ENCODE assay signal across 1 cellular context in genomic region chr12:31835276-31835882, GRCh38.
A peak's percentile ranks its signal among the peaks of the same experiment; 100 is the strongest.
TF ChIP-seq lines count a peak whose summit lies in the region.

No MANE protein-coding gene starts in this region.

TF ChIP-seq in HepG2, 621 proteins besides CTCF, POLR2A, EP300 and RAD21 (continued from another document and continues in another):
- no peak for TF ChIP-seq ZNF367 (CRISPR knock-in tag; IDR thresholded peaks at IDR 0.05; ENCODE audit: borderline replicate concordance)
- no peak for TF ChIP-seq PREB (CRISPR knock-in tag; IDR thresholded peaks at IDR 0.05)
- TF ChIP-seq ZNF839 (CRISPR knock-in tag; IDR thresholded peaks at IDR 0.05; ENCODE audit: borderline replicate concordance) = no peak
- TF ChIP-seq SIN3B (IDR thresholded peaks at IDR 0.05; ENCODE audit: low read length) = no peak
- TF ChIP-seq ZNF10 (CRISPR knock-in tag; IDR thresholded peaks at IDR 0.05; ENCODE audit: borderline replicate concordance, low read depth) = no peak
- no peak for TF ChIP-seq NR2F2 (IDR thresholded peaks at IDR 0.05; ENCODE audit: borderline replicate concordance, low read depth)
- TF ChIP-seq EZH2 (conservative IDR thresholded peaks at IDR 0.05; ENCODE audit: low read depth, low read length) = no peak
- TF ChIP-seq TMF1 (CRISPR knock-in tag; IDR thresholded peaks at IDR 0.05; ENCODE audit: low read depth) = no peak
- TF ChIP-seq HMGXB4 (CRISPR knock-in tag; IDR thresholded peaks at IDR 0.05; ENCODE audit: borderline replicate concordance in 1 of 2, low read depth in 1 of 2) = no peak
- TF ChIP-seq ZNF678 (CRISPR knock-in tag; IDR thresholded peaks at IDR 0.05) = no peak
- TF ChIP-seq ZBTB26 (CRISPR knock-in tag; IDR thresholded peaks at IDR 0.05; ENCODE audit: borderline replicate concordance) = peak; percentile 93; the same call in 1 of the 2 replicates
- no peak for TF ChIP-seq REPIN1 (CRISPR knock-in tag; IDR thresholded peaks at IDR 0.05; ENCODE audit: borderline replicate concordance, low read depth)
- TF ChIP-seq SMAD9 (CRISPR knock-in tag; IDR thresholded peaks at IDR 0.05) = no peak
- TF ChIP-seq ZKSCAN8 (CRISPR knock-in tag; IDR thresholded peaks at IDR 0.05; ENCODE audit: borderline replicate concordance) = no peak
- TF ChIP-seq ZBTB20 (CRISPR knock-in tag; IDR thresholded peaks at IDR 0.05; ENCODE audit: borderline replicate concordance, low read depth) = no peak
- no peak for TF ChIP-seq SMAD1 (CRISPR knock-in tag; IDR thresholded peaks at IDR 0.05; ENCODE audit: borderline replicate concordance, low read depth)
- TF ChIP-seq SOX5 (CRISPR knock-in tag; IDR thresholded peaks at IDR 0.05; ENCODE audit: borderline replicate concordance) = peak; percentile 79
- TF ChIP-seq ZBTB49 (CRISPR knock-in tag; IDR thresholded peaks at IDR 0.05; ENCODE audit: borderline replicate concordance) = no peak
- TF ChIP-seq SNAPC4 (CRISPR knock-in tag; IDR thresholded peaks at IDR 0.05) = no peak
- TF ChIP-seq ZNF382 (CRISPR knock-in tag; IDR thresholded peaks at IDR 0.05; ENCODE audit: borderline replicate concordance) = no peak
- peak; percentile 54; the same call in 1 of the 2 replicates for TF ChIP-seq THRA (CRISPR knock-in tag; IDR thresholded peaks at IDR 0.05; ENCODE audit: borderline replicate concordance)
- TF ChIP-seq POLR2AphosphoS2 (IDR thresholded peaks at IDR 0.05; ENCODE audit: low read depth, low read length) = no peak
- no peak for TF ChIP-seq SNAPC5 (CRISPR knock-in tag; IDR thresholded peaks at IDR 0.05; ENCODE audit: borderline replicate concordance)
- TF ChIP-seq FOXK1 (CRISPR knock-in tag; IDR thresholded peaks at IDR 0.05; ENCODE audit: borderline replicate concordance, low read depth) = 0 out of 2 replicates have a peak, but pooled peaks have one; percentile 12
- TF ChIP-seq SATB2 (CRISPR knock-in tag; IDR thresholded peaks at IDR 0.05) = no peak
- TF ChIP-seq ZNF616 (CRISPR knock-in tag; IDR thresholded peaks at IDR 0.05; ENCODE audit: low read depth) = no peak
- TF ChIP-seq CHD2 (IDR thresholded peaks at IDR 0.05; ENCODE audit: low read depth, low read length) = no peak
- no peak for TF ChIP-seq IRF9 (CRISPR knock-in tag; IDR thresholded peaks at IDR 0.05; ENCODE audit: borderline replicate concordance)
- no peak for TF ChIP-seq RARG (CRISPR knock-in tag; IDR thresholded peaks at IDR 0.05; ENCODE audit: low read depth)
- no peak for TF ChIP-seq ZNF343 (CRISPR knock-in tag; IDR thresholded peaks at IDR 0.05)
- no peak for TF ChIP-seq TERF1 (CRISPR knock-in tag; IDR thresholded peaks at IDR 0.05)
- no peak for TF ChIP-seq EED (CRISPR knock-in tag; IDR thresholded peaks at IDR 0.05)
- no peak for TF ChIP-seq NFAT5 (CRISPR knock-in tag; IDR thresholded peaks at IDR 0.05)
- no peak for TF ChIP-seq PCBP1 (IDR thresholded peaks at IDR 0.05; ENCODE audit: borderline replicate concordance, low read depth, low read length)
- TF ChIP-seq ZFP36L2 (CRISPR knock-in tag; IDR thresholded peaks at IDR 0.05) = no peak
- no peak for TF ChIP-seq HES4 (CRISPR knock-in tag; IDR thresholded peaks at IDR 0.05; ENCODE audit: borderline replicate concordance)
- TF ChIP-seq ZNF562 (CRISPR knock-in tag; IDR thresholded peaks at IDR 0.05; ENCODE audit: borderline replicate concordance) = no peak
- peak in 1 of 2 experiments; percentile 28; a peak in 1 of 4 replicates for TF ChIP-seq NR2F1 (CRISPR knock-in tag; IDR thresholded peaks at IDR 0.05)
- TF ChIP-seq ZNF772 (CRISPR knock-in tag; IDR thresholded peaks at IDR 0.05) = no peak
- no peak for TF ChIP-seq STAT5B (CRISPR knock-in tag; IDR thresholded peaks at IDR 0.05)
- no peak for TF ChIP-seq SOX6 (IDR thresholded peaks at IDR 0.05)
- peak; percentile 51 for TF ChIP-seq SOX6 (CRISPR knock-in tag; IDR thresholded peaks at IDR 0.05)
